Comparison of ENCODE assay signal across 15 cellular contexts in genomic region chr15:41919954-41920538, GRCh38. TPM values are rescaled to one million over a fixed set of nuclear protein-coding genes. Genes with fewer than 3 reads are reported as not detected.
DNase-seq lines count a peak whose midpoint lies in the region; ATAC-seq, FAIRE-seq and TF ChIP-seq lines count a peak whose summit lies in the region.
"Had no signal": no experiment of that assay in that cellular context is flagged by ENCODE, and none has a peak within 500 bp of the region (broad histone marks: within the 10 kb centered on the region; RNA-seq: fewer than 3 reads in every experiment).

No MANE protein-coding gene starts in this region.

- POLR2A ChIA-PET in endothelial cell of umbilical vein (lab: Charles Lee) = interaction anchor here (1.3 kb wide), 1 partner anchor 21 kb away, joined by 3 read pairs; no protein-coding TSS in a partner anchor

- H3K9me1 ChIP-seq in endothelial cell of umbilical vein (replicated peaks; ENCODE audit: control insufficient read depth, extremely low read depth, insufficient read depth, low read length) = no peaks in the 10 kb centered on the region

- dilution Hi-C loops in endothelial cell of umbilical vein (cut with MboI; ENCODE audit: extremely low pct_ligation_motif_present, low sequenced_read_pairs) = no loop called here

- H3K27ac ChIP-seq in endothelial cell of umbilical vein (ENCODE audit: insufficient read depth, low read depth, low read length) (peak overlapping the region; percentile 65), urinary bladder (ENCODE audit: low read depth) (peak overlapping the region; percentile 2), substantia nigra (ENCODE audit: low read depth, low read length, poor library complexity, severe bottlenecking) (no peak overlapping the region)
- H3K27ac ChIP-seq: foreskin keratinocyte, SK-N-MC had no signal

- no peaks in the 10 kb centered on the region for H3K27me3 Mint-ChIP-seq in activated T-cell treated with anti-CD3 and anti-CD28 coated beads, Interleukin-2, amount 50 U/mL, for 72 hours (ENCODE audit: low read depth)

- H3K4me2 ChIP-seq in endothelial cell of umbilical vein (ENCODE audit: insufficient read depth, low read length) = no peak overlapping the region

- FAIRE-seq in endothelial cell of umbilical vein (lab: Jason Lieb, UNC) = peak; percentile 78

- peak overlapping the region; percentile 14 for H3K9ac ChIP-seq in endothelial cell of umbilical vein (replicated peaks; ENCODE audit: extremely low read depth, insufficient read depth, low read length)

- no peak for TF ChIP-seq CTCF in endothelial cell of umbilical vein (IDR thresholded peaks at IDR 0.05; ENCODE audit: extremely low read depth in 1 of 2, insufficient read depth in 1 of 2, low read depth in 1 of 2, low read length in 2 of 2)

- ATAC-seq in activated T-cell treated with anti-CD3 and anti-CD28 coated beads, Interleukin-2, amount 50 U/mL, for 72 hours (replicated peaks in 1 of 2) = no peak
- ATAC-seq in HG03521 (IDR thresholded peaks at IDR 0.05; ENCODE audit: unreplicated experiment) = no peak
- ATAC-seq: foreskin keratinocyte had no signal

- H3K79me2 ChIP-seq in endothelial cell of umbilical vein (ENCODE audit: control insufficient read depth, insufficient read depth, low read length) = peaks cover 93% of the 10 kb centered on the region

- H3K36me3 Mint-ChIP-seq in activated T-cell treated with anti-CD3 and anti-CD28 coated beads, Interleukin-2, amount 50 U/mL, for 72 hours (ENCODE audit: insufficient read depth in 2 of 2) = peaks cover 2 to 11% of the 10 kb centered on the region in 2 donors

- H3K4me1 Mint-ChIP-seq in activated T-cell treated with anti-CD3 and anti-CD28 coated beads, Interleukin-2, amount 50 U/mL, for 72 hours (ENCODE audit: low read depth) = peaks cover 12% of the 10 kb centered on the region

- 56% methylated on average over 3 of the region's 3 CpGs for WGBS in urinary bladder

- no peaks in the 10 kb centered on the region for H4K20me1 ChIP-seq in endothelial cell of umbilical vein (replicated peaks; ENCODE audit: control insufficient read depth, extremely low read depth, insufficient read depth, low read length)

- H3K4me3 Mint-ChIP-seq in activated T-cell treated with anti-CD3 and anti-CD28 coated beads, Interleukin-2, amount 50 U/mL, for 72 hours = no peak overlapping the region

- intact Hi-C loops in endothelial cell of umbilical vein (cut with micrococcal nuclease) = loop anchor here (1.0 to 10.0 kb wide), 3 partner anchors 16 to 135 kb away; no protein-coding TSS in a partner anchor

- TF ChIP-seq POLR2A in endothelial cell of umbilical vein (IDR thresholded peaks at IDR 0.05; ENCODE audit: low read depth, low read length) = no peak

- peaks cover 29 to 37% of the 10 kb centered on the region in 2 experiments for H3K36me3 ChIP-seq in endothelial cell of umbilical vein (ENCODE audit: control insufficient read depth in 2 of 2, extremely low read depth in 1 of 2, insufficient read depth in 2 of 2, low read length in 2 of 2)
- no peaks in the 10 kb centered on the region for H3K36me3 ChIP-seq in urinary bladder (ENCODE audit: insufficient read depth)

- H3K27me3 ChIP-seq in endothelial cell of umbilical vein (ENCODE audit: control insufficient read depth in 2 of 2, insufficient read depth in 2 of 2, low read length in 2 of 2) = no peaks in the 10 kb centered on the region
- H3K27me3 ChIP-seq: foreskin keratinocyte had no signal

- H2AFZ ChIP-seq in endothelial cell of umbilical vein (ENCODE audit: low read depth, low read length) = no peak overlapping the region

- BruUV-seq in endothelial cell of umbilical vein (replicated peaks; lab: Mats Ljungman, UMichigan) = no TSS peak

- no peaks in the 10 kb centered on the region for H3K9me3 Mint-ChIP-seq in activated T-cell treated with anti-CD3 and anti-CD28 coated beads, Interleukin-2, amount 50 U/mL, for 72 hours

- CTCF ChIA-PET in endothelial cell of umbilical vein (lab: Charles Lee) = interaction anchor here (1.0 kb wide), 3 partner anchors 16 to 49 kb away, joined by 3 read pairs; no protein-coding TSS in a partner anchor

- peak overlapping the region; percentile 16 for H3K27ac Mint-ChIP-seq in activated T-cell treated with anti-CD3 and anti-CD28 coated beads, Interleukin-2, amount 50 U/mL, for 72 hours

- no peak for DNase-seq in activated T-cell treated with anti-CD3 and anti-CD28 coated beads, Interleukin-2, amount 50 U/mL, for 72 hours
- DNase-seq in activated T-cell treated with anti-CD3 and anti-CD28 coated beads for 4 hours = no peak
- DNase-seq in endothelial cell of umbilical vein (ENCODE audit: low read depth, low spot score) = peak; percentile 97
- DNase-seq in lung microvascular endothelial cell (ENCODE audit: low read depth in 2 of 2) = peak; percentile 88 to 94
- no peak for DNase-seq in substantia nigra (lab: John Stamatoyannopoulos, UW)
- no peak for DNase-seq in stimulated activated naive CD4-positive, alpha-beta T cell treated with Interleukin-2 at 50 U/mL for 16 hours (lab: John Stamatoyannopoulos, UW)
- DNase-seq: foreskin keratinocyte; Kasumi-1; midbrain; NCI-H2227 treated with DMSO at 0.1 percent for 48 hours; stimulated activated naive CD8-positive, alpha-beta T cell treated with anti-CD3 and anti-CD28 coated beads, Interleukin-15, Interleukin-2, amounts not matched to agents 100 U/mL and 50 U/mL, for 24 hours had no signal

- H3K9me3 ChIP-seq in endothelial cell of umbilical vein (replicated peaks; ENCODE audit: control insufficient read depth, insufficient read depth, low read length) = no peaks in the 10 kb centered on the region

- H3K4me3 ChIP-seq in endothelial cell of umbilical vein (replicated peaks in 1 of 3; ENCODE audit: insufficient read depth in 1 of 3, low read depth in 1 of 3, low read length in 3 of 3) = no peak overlapping the region
- H3K4me3 ChIP-seq in urinary bladder (ENCODE audit: low read depth, low read length) = no peak overlapping the region
- H3K4me3 ChIP-seq: SK-N-MC had no signal

- peaks cover 48% of the 10 kb centered on the region for H3K4me1 ChIP-seq in endothelial cell of umbilical vein (ENCODE audit: control insufficient read depth, extremely low read depth, insufficient read depth, low read length)
- no peaks in the 10 kb centered on the region for H3K4me1 ChIP-seq in urinary bladder (ENCODE audit: insufficient read depth)

TF ChIP-seq in endothelial cell of umbilical vein, 7 proteins besides CTCF, POLR2A, EP300 and RAD21:
- TF ChIP-seq JUN (IDR thresholded peaks at IDR 0.05; ENCODE audit: borderline replicate concordance, insufficient read depth, insufficient read length, low read depth) = peak; percentile 22
- TF ChIP-seq POLR2AphosphoS5 (IDR thresholded peaks at IDR 0.05; ENCODE audit: insufficient read depth, low read depth, low read length) = peak; percentile 61
- no peak for TF ChIP-seq MYC (IDR thresholded peaks at IDR 0.05; ENCODE audit: low read depth, low read length)
- no peak for TF ChIP-seq GATA2 (IDR thresholded peaks at IDR 0.05; ENCODE audit: insufficient read depth, insufficient read length, low read depth, low read length)
- no peak for TF ChIP-seq EZH2 (IDR thresholded peaks at IDR 0.05; ENCODE audit: borderline replicate concordance, low read depth, low read length, severe bottlenecking)
- TF ChIP-seq MAX (IDR thresholded peaks at IDR 0.05; ENCODE audit: insufficient read depth, insufficient read length) = no peak
- TF ChIP-seq FOS (IDR thresholded peaks at IDR 0.05; ENCODE audit: borderline replicate concordance, insufficient read depth, low read length) = no peak

RNA-seq across cellular contexts. Expression of gene SPTBN5, which starts 26.2 kb away (rescaled TPM):
- total RNA-seq in activated T-cell treated with anti-CD3 and anti-CD28 coated beads, Interleukin-2, amount 50 U/mL, for 72 hours = 1 to 10 TPM in 1 of 2 donors, under 1 TPM in 1; 0.41 to 1.7 TPM
- total RNA-seq in endothelial cell of umbilical vein (19.0 and 19.2 TPM in 2 replicates), lung microvascular endothelial cell (2.2 and 2.6 TPM in 2 replicates), urinary bladder (1.7 TPM)
- polyA plus RNA-seq in endothelial cell of umbilical vein (12.0 and 12.6 TPM in 2 replicates), urinary bladder (2.0 TPM)
- 4.1 and 6.6 TPM in 2 replicates for polyA plus RNA-seq in endothelial cell of umbilical vein (2011; cell fraction: cytosol; rRNA removed)
- polyA plus RNA-seq in endothelial cell of umbilical vein (2011; cell fraction: nucleus; rRNA removed) = 128 and 138 TPM in 2 replicates
- 3.0 and 7.8 TPM in 2 replicates for polyA plus RNA-seq in endothelial cell of umbilical vein (2012)
- 7.8 and 9.6 TPM in 2 replicates for polyA minus RNA-seq in endothelial cell of umbilical vein
- polyA minus RNA-seq in endothelial cell of umbilical vein (2011; cell fraction: cytosol; rRNA and poly(A)+ RNA removed) = 0.10 TPM
- 26.4 and 30.1 TPM in 2 replicates for polyA minus RNA-seq in endothelial cell of umbilical vein (2011; cell fraction: nucleus; rRNA and poly(A)+ RNA removed)
- total RNA-seq: H4 had no signal

RNA-seq across cellular contexts. Expression of gene EHD4, which starts 52.3 kb away (rescaled TPM):
- total RNA-seq in activated T-cell treated with anti-CD3 and anti-CD28 coated beads, Interleukin-2, amount 50 U/mL, for 72 hours = 10 to 100 TPM; 22.6 to 32.7 TPM
- 126 and 128 TPM in 2 replicates for total RNA-seq in endothelial cell of umbilical vein
- polyA plus RNA-seq in endothelial cell of umbilical vein = 96.7 and 99.1 TPM in 2 replicates
- polyA plus RNA-seq in endothelial cell of umbilical vein (2011; cell fraction: cytosol; rRNA removed) = 88.4 and 97.4 TPM in 2 replicates
- polyA plus RNA-seq in endothelial cell of umbilical vein (2011; cell fraction: nucleus; rRNA removed) = 100 and 105 TPM in 2 replicates
- 39.8 and 70.3 TPM in 2 replicates for polyA plus RNA-seq in endothelial cell of umbilical vein (2012)
- 157 and 160 TPM in 2 replicates for polyA minus RNA-seq in endothelial cell of umbilical vein
- polyA minus RNA-seq in endothelial cell of umbilical vein (2011; cell fraction: cytosol; rRNA and poly(A)+ RNA removed) = 11.4 TPM
- polyA minus RNA-seq in endothelial cell of umbilical vein (2011; cell fraction: nucleus; rRNA and poly(A)+ RNA removed) = 113 and 127 TPM in 2 replicates
- 54.6 and 71.7 TPM in 2 replicates for total RNA-seq in lung microvascular endothelial cell
- total RNA-seq in urinary bladder = 17.0 TPM
- polyA plus RNA-seq in urinary bladder = 14.4 TPM

Comparison
In these comparisons a context has a peak if more than half of its experiments do, and no peak if none do; other contexts are left out.
1. DNase-seq: peak in endothelial cell of umbilical vein (single experiment) and lung microvascular endothelial cell (2 of 2); none in activated T-cell treated with anti-CD3 and anti-CD28 coated beads, Interleukin-2, amount 50 U/mL, for 72 hours (0 of 2), activated T-cell treated with anti-CD3 and anti-CD28 coated beads for 4 hours (single experiment), substantia nigra (0 of 49) and stimulated activated naive CD4-positive, alpha-beta T cell treated with Interleukin-2 at 50 U/mL for 16 hours (single experiment).